In the genomic region with DNA sequence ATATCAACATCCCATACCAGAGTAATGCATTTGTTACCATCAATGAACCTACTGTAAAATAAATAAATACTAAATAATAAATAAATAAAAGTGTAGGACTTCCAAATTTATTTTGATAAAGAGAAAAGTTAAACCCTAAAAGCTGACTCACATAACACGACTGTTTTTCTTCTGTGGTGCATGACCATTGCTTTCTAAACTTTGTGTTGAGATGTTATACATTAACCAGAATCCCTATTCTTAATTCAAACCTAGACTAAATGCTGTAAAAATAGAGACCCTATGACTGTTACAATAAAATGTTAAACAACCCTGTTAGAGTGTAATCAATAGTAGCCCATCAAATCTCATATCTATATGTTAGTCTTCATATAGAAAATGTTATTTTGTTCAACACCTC, we compare ENCODE assay signal across 18 cellular contexts.
DNase-seq lines count a peak whose midpoint lies in the region; ATAC-seq lines count a peak whose summit lies in the region.
"Had no signal": no experiment of that assay in that cellular context is flagged by ENCODE, and none has a peak within 500 bp of the region (broad histone marks: within the 10 kb centered on the region; RNA-seq: fewer than 3 reads in every experiment).

No MANE protein-coding gene starts in this region.

- ATAC-seq in GM19463 (IDR thresholded peaks at IDR 0.05; ENCODE audit: unreplicated experiment) (peak; percentile 47), HG03432 (IDR thresholded peaks at IDR 0.05; ENCODE audit: unreplicated experiment) (peak; percentile 57), HG03442 (IDR thresholded peaks at IDR 0.05; ENCODE audit: unreplicated experiment) (no peak)
- ATAC-seq: Right ventricle myocardium inferior had no signal

- DNase-seq in ACHN = peak; percentile 7
- peak; percentile 78 for DNase-seq in kidney glomerular epithelial cell (lab: John Stamatoyannopoulos, UW)
- no peak for DNase-seq in T-helper 1 cell
- DNase-seq in activated CD4-positive, CD25-positive, alpha-beta regulatory T cell (lab: John Stamatoyannopoulos, UW) = no peak
- DNase-seq in NCI-H2107 (lab: John Stamatoyannopoulos, UW) = no peak
- DNase-seq: Caco-2; CD4-positive, alpha-beta memory T cell; DND-41; Karpas-422; MV-4-11; NCI-H1694; NCI-H2081 treated with DMSO at 0.1 percent for 48 hours; NCI-H446; NCI-H526 had no signal

- in situ Hi-C loops in ACHN (cut with HindIII; ENCODE audit: low pct_ligation_motif_present, low pct_unique_long_range_greater_than_20kb, low sequenced_read_pairs) = no loop called here

Comparison
In these comparisons a context has a peak if more than half of its experiments do, and no peak if none do; other contexts are left out.
1. DNase-seq: peak in ACHN (single experiment) and kidney glomerular epithelial cell (single experiment); none in T-helper 1 cell (0 of 5), activated CD4-positive, CD25-positive, alpha-beta regulatory T cell (0 of 4) and NCI-H2107 (single experiment).